18 cellular contexts compared by ENCODE assay signal in genomic region chr20:4157516-4157915, GRCh38. TPM values are rescaled to one million over a fixed set of nuclear protein-coding genes. Genes with fewer than 3 reads are reported as not detected.
DNase-seq lines count a peak whose midpoint lies in the region; ATAC-seq, FAIRE-seq and TF ChIP-seq lines count a peak whose summit lies in the region.
"Had no signal": no experiment of that assay in that cellular context is flagged by ENCODE, and none has a peak within 500 bp of the region (broad histone marks: within the 10 kb centered on the region; RNA-seq: fewer than 3 reads in every experiment).

No MANE protein-coding gene starts in this region.

- dilution Hi-C loops in mammary epithelial cell (cut with HindIII; ENCODE audit: low sequenced_read_pairs) = no loop called here

- H3K27ac ChIP-seq in mammary epithelial cell (ENCODE audit: insufficient read depth, low read depth, low read length) = no peak overlapping the region
- H3K27ac ChIP-seq in caudate nucleus (ENCODE audit: low read depth, low read length) = peak overlapping the region; percentile 8
- H3K27ac ChIP-seq: HL-60, SJCRH30 had no signal

- intact Hi-C loops in MCF 10A (cut with micrococcal nuclease) (no loop called here), mammary epithelial cell (cut with micrococcal nuclease) (no loop called here), Right ventricle myocardium inferior (cut with DNase I) (no loop called here)

- TF ChIP-seq CTCF in MCF 10A (IDR thresholded peaks at IDR 0.05; ENCODE audit: unreplicated experiment) (no peak), mammary epithelial cell (conservative IDR thresholded peaks at IDR 0.05 in 1 of 2, IDR thresholded peaks at IDR 0.05 in 1 of 2; ENCODE audit: extremely low read depth in 1 of 2, insufficient read depth in 1 of 2, low read depth in 1 of 2, low read length in 2 of 2) (no peak), nephron progenitor cell (IDR thresholded peaks at IDR 0.05) (no peak)

- peak overlapping the region; percentile 20 for H3K27ac Mint-ChIP-seq in MCF 10A (ENCODE audit: low read depth, unreplicated experiment)
- H3K27ac Mint-ChIP-seq in nephron progenitor cell = peak overlapping the region; percentile 43

- POLR2A ChIA-PET in MCF 10A (lab: Yijun Ruan, JAX) = interaction anchor here (0.6 to 1.6 kb wide), 4 partner anchors 22 to 1472 kb away, joined by 3 to 10 read pairs (median 3); no protein-coding TSS in a partner anchor

- H3K9me3 ChIP-seq in mammary epithelial cell (replicated peaks; ENCODE audit: insufficient read depth, low read length) = no peaks in the 10 kb centered on the region
- H3K9me3 ChIP-seq: Caco-2, SJCRH30 had no signal

- no peak for FAIRE-seq in H54 (lab: Jason Lieb, UNC)

- H3K79me2 ChIP-seq in mammary epithelial cell (ENCODE audit: insufficient read depth, low read length) = peaks cover 11% of the 10 kb centered on the region

- CTCF ChIA-PET in MCF 10A (lab: Yijun Ruan, JAX) (interaction anchor here (0.6 to 1.5 kb wide), 4 partner anchors 10 to 1490 kb away, joined by 3 to 5 read pairs (median 4); no protein-coding TSS in a partner anchor), mammary epithelial cell (lab: Charles Lee; ENCODE audit: low non-redundant PET) (no interaction called here)

- no peak overlapping the region for H3K4me2 ChIP-seq in mammary epithelial cell (ENCODE audit: insufficient read depth, low read depth, low read length)

- no peaks in the 10 kb centered on the region for H3K36me3 ChIP-seq in mammary epithelial cell (ENCODE audit: insufficient read depth, low read length)
- H3K36me3 ChIP-seq: SJCRH30 had no signal

- no peak overlapping the region for H2AFZ ChIP-seq in mammary epithelial cell (ENCODE audit: low read depth, low read length)

- H3K27me3 Mint-ChIP-seq in MCF 10A (ENCODE audit: insufficient read depth, unreplicated experiment) (no peaks in the 10 kb centered on the region), nephron progenitor cell (ENCODE audit: low read depth, poor library complexity) (peaks cover 40% of the 10 kb centered on the region)

- TF ChIP-seq POLR2A in H54 (IDR thresholded peaks at IDR 0.05; ENCODE audit: low read depth, low read length) = no peak

- no peak for ATAC-seq in Right ventricle myocardium inferior

- in situ Hi-C loops in mammary epithelial cell (cut with MboI; ENCODE audit: low sequenced_read_pairs in 2 of 2) = no loop called here

- H3K36me3 Mint-ChIP-seq in MCF 10A (ENCODE audit: insufficient read depth, unreplicated experiment) (no peaks in the 10 kb centered on the region), nephron progenitor cell (ENCODE audit: low read depth) (peaks cover 7% of the 10 kb centered on the region)
- H3K36me3 Mint-ChIP-seq: CD4-positive, CD25-positive, alpha-beta regulatory T cell had no signal

- H3K4me1 Mint-ChIP-seq in MCF 10A (ENCODE audit: insufficient read depth, unreplicated experiment) = peaks cover 48% of the 10 kb centered on the region
- H3K4me1 Mint-ChIP-seq in nephron progenitor cell = peaks cover 54% of the 10 kb centered on the region

- peaks cover 32% of the 10 kb centered on the region for H3K4me1 ChIP-seq in mammary epithelial cell (ENCODE audit: insufficient read depth, low read length)
- H3K4me1 ChIP-seq: Caco-2, SJCRH30 had no signal

- H3K27me3 ChIP-seq in mammary epithelial cell (ENCODE audit: insufficient read depth, low read length) = no peaks in the 10 kb centered on the region
- H3K27me3 ChIP-seq: SJCRH30 had no signal

- no peak overlapping the region for H3K4me3 Mint-ChIP-seq in MCF 10A (ENCODE audit: unreplicated experiment)
- no peak overlapping the region for H3K4me3 Mint-ChIP-seq in nephron progenitor cell
- H3K4me3 Mint-ChIP-seq: CD4-positive, CD25-positive, alpha-beta regulatory T cell had no signal

- no peak for DNase-seq in MCF 10A (ENCODE audit: unreplicated experiment)
- no peak for DNase-seq in mammary epithelial cell
- DNase-seq in caudate nucleus (lab: John Stamatoyannopoulos, UW) = no peak
- no peak for DNase-seq in nephron progenitor cell
- no peak for DNase-seq in Right ventricle myocardium inferior (ENCODE audit: missing footprints)
- no peak for DNase-seq in NCI-H146 treated with DMSO at 0.1 percent for 48 hours (lab: John Stamatoyannopoulos, UW; ENCODE audit: unreplicated experiment)
- no peak for DNase-seq in NCI-H2029 treated with DMSO at 0.1 percent for 48 hours (lab: John Stamatoyannopoulos, UW)
- no peak for DNase-seq in H54 (ENCODE audit: insufficient read length, low spot score)
- DNase-seq: Caco-2; CD4-positive, CD25-positive, alpha-beta regulatory T cell; H7; NCI-H1417; NCI-H1930; NCI-H2171 treated with DMSO at 0.1 percent for 48 hours; NCI-H446 treated with DMSO at 0.1 percent for 48 hours; OCI-M1; SJCRH30 had no signal

- 96% methylated on average over 3 of the region's 6 CpGs for WGBS in mammary epithelial cell (ENCODE audit: low coverage, missing lambda C conversion rate)

- H4K20me1 ChIP-seq in mammary epithelial cell (ENCODE audit: insufficient read depth, low read length) = no peaks in the 10 kb centered on the region

- no peak overlapping the region for H3K9ac ChIP-seq in mammary epithelial cell (ENCODE audit: insufficient read depth, low read length)

- H3K9me3 Mint-ChIP-seq in MCF 10A (ENCODE audit: unreplicated experiment) (no peaks in the 10 kb centered on the region), nephron progenitor cell (peaks cover 10% of the 10 kb centered on the region)

- BruUV-seq in MCF 10A (replicated peaks; lab: Mats Ljungman, UMichigan) (no TSS peak), mammary epithelial cell (replicated peaks; lab: Mats Ljungman, UMichigan) (no TSS peak)

- no peak overlapping the region for H3K4me3 ChIP-seq in mammary epithelial cell (replicated peaks in 1 of 3; ENCODE audit: insufficient read depth in 1 of 3, low read depth in 2 of 3, low read length in 3 of 3)
- H3K4me3 ChIP-seq: SJCRH30 had no signal

RNA-seq across cellular contexts. Expression of gene SMOX, which starts 8.9 kb away (rescaled TPM):
- 42.3 and 48.6 TPM in 2 replicates for total RNA-seq in MCF 10A (2022)
- total RNA-seq in mammary epithelial cell = 10 to 100 TPM in 1 of 2 donors, 1 to 10 TPM in 1; 6.5 to 16.4 TPM
- 5.4 TPM for polyA plus RNA-seq in mammary epithelial cell
- 6.7 TPM for polyA minus RNA-seq in mammary epithelial cell
- 2.3 TPM for total RNA-seq in Right ventricle myocardium inferior
